Comparison of ENCODE assay signal across 1 cellular context in the genomic region with DNA sequence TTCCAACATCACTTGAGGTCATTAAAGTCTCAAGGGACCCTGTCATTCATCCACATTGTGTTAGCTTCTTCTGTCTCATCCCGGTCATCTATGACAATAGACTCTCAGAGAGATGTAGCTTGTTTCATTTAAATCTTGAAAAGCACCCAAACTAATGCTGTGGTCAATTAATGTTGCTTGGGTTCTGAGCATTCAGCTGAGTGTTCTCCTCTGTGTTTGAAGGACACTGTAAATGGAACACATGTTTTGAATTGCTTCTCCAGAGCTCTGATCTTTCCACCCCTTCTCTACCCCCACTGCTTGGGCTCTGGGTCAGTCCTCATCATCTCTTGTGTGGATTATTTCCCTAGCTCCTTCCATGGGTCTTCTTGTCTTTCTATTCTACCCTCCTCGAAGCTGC.
TF ChIP-seq lines count a peak whose summit lies in the region.

No MANE protein-coding gene starts in this region.

TF ChIP-seq in SK-N-SH, 30 proteins besides CTCF, POLR2A, EP300 and RAD21:
- peak; percentile 49; the same call in 1 of the 2 replicates for TF ChIP-seq TCF12 (IDR thresholded peaks at IDR 0.05)
- TF ChIP-seq REST (IDR thresholded peaks at IDR 0.05; ENCODE audit: low read depth, low read length), result no peak
- TF ChIP-seq TAF1 (IDR thresholded peaks at IDR 0.05; ENCODE audit: borderline replicate concordance, low read depth, low read length), result no peak
- TF ChIP-seq, protein P1, sequence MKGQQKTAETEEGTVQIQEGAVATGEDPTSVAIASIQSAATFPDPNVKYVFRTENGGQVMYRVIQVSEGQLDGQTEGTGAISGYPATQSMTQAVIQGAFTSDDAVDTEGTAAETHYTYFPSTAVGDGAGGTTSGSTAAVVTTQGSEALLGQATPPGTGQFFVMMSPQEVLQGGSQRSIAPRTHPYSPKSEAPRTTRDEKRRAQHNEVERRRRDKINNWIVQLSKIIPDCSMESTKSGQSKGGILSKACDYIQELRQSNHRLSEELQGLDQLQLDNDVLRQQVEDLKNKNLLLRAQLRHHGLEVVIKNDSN (IDR thresholded peaks at IDR 0.05; ENCODE audit: borderline replicate concordance, low read depth), result no peak
